In genomic region chr12:132695431-132695830, GRCh38 we compare ENCODE assay signal across 18 cellular contexts.
"Had no signal": no experiment of that assay in that cellular context is flagged by ENCODE, and none has a peak within 500 bp of the region (broad histone marks: within the 10 kb centered on the region; RNA-seq: fewer than 3 reads in every experiment).

No MANE protein-coding gene starts in this region.

- H3K4me1 Mint-ChIP-seq: activated CD4-positive, alpha-beta memory T cell treated with anti-CD3 and anti-CD28 coated beads, Interleukin-2, amount 10 ng/mL, durations not matched to agents 7 days and 5 days; WTC11 had no signal

- H3K27ac ChIP-seq: dorsolateral prefrontal cortex, parathyroid adenoma, suprapubic skin, upper lobe of left lung had no signal

- H3K27me3 ChIP-seq: dorsolateral prefrontal cortex, suprapubic skin, upper lobe of left lung had no signal

- DNase-seq: activated CD4-positive, alpha-beta memory T cell treated with anti-CD3 and anti-CD28 coated beads, Interleukin-2, amount 10 ng/mL, durations not matched to agents 7 days and 5 days; activated CD4-positive, alpha-beta T cell treated with anti-CD3 and anti-CD28 coated beads for 4 hours; activated effector memory CD4-positive, alpha-beta T cell treated with Interleukin-2 at 50 U/mL for 16 hours; activated naive CD4-positive, alpha-beta T cell treated with anti-CD3 and anti-CD28 coated beads, Interleukin-2, amount 50 U/mL, for 16 hours; activated T-cell treated with anti-CD3 and anti-CD28 coated beads, Interleukin-2, amount 50 U/mL, for 24 hours; dorsolateral prefrontal cortex; hippocampal formation; mammary epithelial cell; retina; small intestine; stimulated activated CD4-positive, alpha-beta T cell treated with anti-CD3 and anti-CD28 coated beads, Interleukin-4, amount 100 ng/mL, for 4 hours; stimulated activated CD8-positive, alpha-beta memory T cell treated with anti-CD3 and anti-CD28 coated beads, Interleukin-4, amount 100 ng/mL, for 48 hours; stimulated activated naive CD8-positive, alpha-beta T cell treated with anti-CD3 and anti-CD28 coated beads, Interleukin-15, Interleukin-2, amounts not matched to agents 100 U/mL and 50 U/mL, for 24 hours; SW 1271; upper lobe of left lung had no signal

- H3K27ac Mint-ChIP-seq: activated CD4-positive, alpha-beta memory T cell treated with anti-CD3 and anti-CD28 coated beads, Interleukin-2, amount 10 ng/mL, durations not matched to agents 7 days and 5 days; activated T-cell treated with anti-CD3 and anti-CD28 coated beads, Interleukin-2, amount 50 U/mL, for 24 hours; WTC11 had no signal

- H3K4me1 ChIP-seq: parathyroid adenoma, upper lobe of left lung had no signal

- H3K9me3 Mint-ChIP-seq: activated CD4-positive, alpha-beta memory T cell treated with anti-CD3 and anti-CD28 coated beads, Interleukin-2, amount 10 ng/mL, durations not matched to agents 7 days and 5 days; activated T-cell treated with anti-CD3 and anti-CD28 coated beads, Interleukin-2, amount 50 U/mL, for 24 hours; WTC11 had no signal

- ATAC-seq: stimulated activated naive CD8-positive, alpha-beta T cell treated with anti-CD3 and anti-CD28 coated beads, Interleukin-15, Interleukin-2, amounts not matched to agents 100 U/mL and 50 U/mL, for 24 hours; WTC11 had no signal

- H3K27me3 Mint-ChIP-seq: activated CD4-positive, alpha-beta memory T cell treated with anti-CD3 and anti-CD28 coated beads, Interleukin-2, amount 10 ng/mL, durations not matched to agents 7 days and 5 days; activated T-cell treated with anti-CD3 and anti-CD28 coated beads, Interleukin-2, amount 50 U/mL, for 24 hours had no signal

- H3K4me3 Mint-ChIP-seq: activated CD4-positive, alpha-beta memory T cell treated with anti-CD3 and anti-CD28 coated beads, Interleukin-2, amount 10 ng/mL, durations not matched to agents 7 days and 5 days; activated T-cell treated with anti-CD3 and anti-CD28 coated beads, Interleukin-2, amount 50 U/mL, for 24 hours; WTC11 had no signal
